Comparison of ENCODE assay signal across 10 cellular contexts in the genomic region with DNA sequence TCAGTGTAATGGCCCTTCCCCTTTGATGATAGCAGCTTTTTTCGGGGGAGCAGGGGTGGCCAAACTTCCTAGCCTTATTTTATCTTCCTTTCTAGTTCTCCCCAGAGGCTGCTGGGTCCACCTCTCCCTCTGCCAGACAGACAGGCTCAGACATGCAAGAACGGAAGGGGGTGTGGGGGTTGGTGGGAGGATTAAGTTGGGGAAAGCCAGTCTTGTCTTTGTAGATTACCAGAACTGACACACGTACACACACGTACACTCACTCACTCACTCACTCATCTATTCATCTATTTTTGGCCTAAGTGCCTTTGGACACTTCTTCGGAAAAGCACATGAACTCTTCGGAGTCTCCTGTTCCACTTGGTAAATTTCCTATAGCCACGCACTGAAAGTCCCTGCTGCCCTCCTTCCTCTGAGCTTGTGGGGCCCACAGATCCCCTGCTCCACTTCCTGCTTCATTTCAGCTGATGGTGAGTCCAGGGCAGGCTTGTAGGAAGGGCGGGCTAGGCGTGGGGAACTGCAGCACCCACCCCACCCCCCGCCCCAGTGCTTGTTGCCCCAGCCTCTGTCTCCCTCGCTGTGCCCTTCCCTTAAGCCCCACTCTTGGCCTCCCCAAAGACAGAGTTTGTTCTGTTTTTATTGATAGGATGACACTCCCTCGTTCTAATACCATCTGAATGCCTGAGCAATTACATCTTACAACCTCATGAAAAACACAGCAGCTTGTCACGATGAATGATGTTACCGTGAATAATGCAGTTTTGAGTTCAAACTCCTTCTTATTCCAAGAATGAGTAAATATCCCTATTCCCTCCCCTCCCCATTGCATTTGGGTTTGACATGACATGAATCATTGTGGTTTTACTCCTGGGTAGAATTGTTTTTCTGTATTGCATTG.
DNase-seq lines count a peak whose midpoint lies in the region; ATAC-seq, FAIRE-seq and TF ChIP-seq lines count a peak whose summit lies in the region.
"Had no signal": no experiment of that assay in that cellular context is flagged by ENCODE, and none has a peak within 500 bp of the region (broad histone marks: within the 10 kb centered on the region; RNA-seq: fewer than 3 reads in every experiment).

No MANE protein-coding gene starts in this region.

- H3K27me3 ChIP-seq in keratinocyte (ENCODE audit: control insufficient read depth, extremely low read depth, insufficient read depth, low read length): no peaks in the 10 kb centered on the region
- H3K27me3 ChIP-seq: thyroid gland had no signal

- peak; percentile 43 for ATAC-seq in GM21360 (IDR thresholded peaks at IDR 0.05; ENCODE audit: unreplicated experiment)
- peak; percentile 47 for ATAC-seq in HG03571 (IDR thresholded peaks at IDR 0.05; ENCODE audit: unreplicated experiment)

- TF ChIP-seq CTCF in keratinocyte (optimal IDR thresholded peaks at IDR 0.05 in 1 of 3, IDR thresholded peaks at IDR 0.05 in 1 of 3, conservative IDR thresholded peaks at IDR 0.05 in 1 of 3; ENCODE audit: extremely low read depth in 1 of 3, insufficient read depth in 2 of 3, low read length in 3 of 3): no peak

- H3K4me2 ChIP-seq in keratinocyte (ENCODE audit: control insufficient read depth, extremely low read depth, insufficient read depth, low read depth, low read length): peak overlapping the region; percentile 77

- H3K9me1 ChIP-seq in keratinocyte (ENCODE audit: control insufficient read depth, extremely low read depth, insufficient read depth, low read length): no peaks in the 10 kb centered on the region

- H3K27ac ChIP-seq in keratinocyte (ENCODE audit: control insufficient read depth, insufficient read depth, low read length): peak overlapping the region; percentile 98
- H3K27ac ChIP-seq: SK-N-MC had no signal

- FAIRE-seq in keratinocyte (lab: Jason Lieb, UNC): peak; percentile 81

- H4K20me1 ChIP-seq in keratinocyte (ENCODE audit: control insufficient read depth, extremely low read depth, insufficient read depth, low read length): no peaks in the 10 kb centered on the region

- no peaks in the 10 kb centered on the region for H3K36me3 ChIP-seq in keratinocyte (ENCODE audit: control insufficient read depth in 2 of 2, extremely low read depth in 1 of 2, insufficient read depth in 2 of 2, low read length in 2 of 2)
- H3K36me3 ChIP-seq: thyroid gland had no signal

- H3K9me3 Mint-ChIP-seq in T-helper 1 cell treated with Interleukin-12 subunit alpha and Interleukin-12 subunit beta and Interleukin-4 antibody, amounts not matched to agents 30 μg/mL and 1 μg/mL, for 36 hours: peaks cover 3% of the 10 kb centered on the region

- peaks cover 31% of the 10 kb centered on the region for H3K4me1 ChIP-seq in keratinocyte (ENCODE audit: control insufficient read depth, extremely low read depth, insufficient read depth, low read length)

- DNase-seq in COLO829 (ENCODE audit: low spot score) (peak; percentile 86), astrocyte of the hippocampus (ENCODE audit: low read depth, low spot score) (peak; percentile 95), keratinocyte (ENCODE audit: low read depth, low spot score) (peak; percentile 95), NCI-H526 treated with DMSO at 0.1 percent for 48 hours (lab: John Stamatoyannopoulos, UW) (no peak)
- DNase-seq in stimulated activated CD8-positive, alpha-beta memory T cell treated with anti-CD3 and anti-CD28 coated beads, Interleukin-12 subunit alpha, Interleukin-12 subunit beta, amount 100 ng/mL, for 1 hour (ENCODE audit: low read depth): peak; percentile 15

- H2AFZ ChIP-seq in keratinocyte (ENCODE audit: control insufficient read depth, low read length): no peak overlapping the region

- peak overlapping the region; percentile 84 for H3K9ac ChIP-seq in keratinocyte (ENCODE audit: control insufficient read depth, extremely low read depth, insufficient read depth, low read length)

- peaks cover 30% of the 10 kb centered on the region for H3K36me3 Mint-ChIP-seq in T-helper 1 cell treated with Interleukin-12 subunit alpha and Interleukin-12 subunit beta and Interleukin-4 antibody, amounts not matched to agents 30 μg/mL and 1 μg/mL, for 36 hours (ENCODE audit: low read depth)

- peak overlapping the region; percentile 84 for H3K4me3 Mint-ChIP-seq in T-helper 1 cell treated with Interleukin-12 subunit alpha and Interleukin-12 subunit beta and Interleukin-4 antibody, amounts not matched to agents 30 μg/mL and 1 μg/mL, for 36 hours

- peaks cover 62% of the 10 kb centered on the region for H3K4me1 Mint-ChIP-seq in T-helper 1 cell treated with Interleukin-12 subunit alpha and Interleukin-12 subunit beta and Interleukin-4 antibody, amounts not matched to agents 30 μg/mL and 1 μg/mL, for 36 hours (ENCODE audit: low read depth)

- dilution Hi-C loops in keratinocyte (cut with MboI; ENCODE audit: extremely low pct_ligation_motif_present, low sequenced_read_pairs): no loop called here

- H3K4me3 ChIP-seq in keratinocyte (ENCODE audit: control insufficient read depth in 2 of 3, extremely low read depth in 1 of 3, insufficient read depth in 2 of 3, low read depth in 1 of 3, low read length in 3 of 3): peak overlapping the region; percentile 8 to 46 (median 35)
- H3K4me3 ChIP-seq: SK-N-MC, thyroid gland had no signal

- no peaks in the 10 kb centered on the region for H3K9me3 ChIP-seq in keratinocyte (ENCODE audit: control insufficient read depth, low read depth, low read length)
- H3K9me3 ChIP-seq: thyroid gland had no signal

- peak overlapping the region; percentile 99 for H3K27ac Mint-ChIP-seq in T-helper 1 cell treated with Interleukin-12 subunit alpha and Interleukin-12 subunit beta and Interleukin-4 antibody, amounts not matched to agents 30 μg/mL and 1 μg/mL, for 36 hours

- no peaks in the 10 kb centered on the region for H3K27me3 Mint-ChIP-seq in T-helper 1 cell treated with Interleukin-12 subunit alpha and Interleukin-12 subunit beta and Interleukin-4 antibody, amounts not matched to agents 30 μg/mL and 1 μg/mL, for 36 hours (ENCODE audit: low read depth)

- H3K79me2 ChIP-seq in keratinocyte (ENCODE audit: control insufficient read depth, insufficient read depth, low read length): no peaks in the 10 kb centered on the region
